ENCODE assay signal across 17 cellular contexts in genomic region chr2:36479406-36479805, GRCh38.
"Had no signal": no experiment of that assay in that cellular context is flagged by ENCODE, and none has a peak within 500 bp of the region (broad histone marks: within the 10 kb centered on the region; RNA-seq: fewer than 3 reads in every experiment).

No MANE protein-coding gene starts in this region.

- H3K9me3 ChIP-seq: colonic mucosa had no signal

- H3K36me3 ChIP-seq: cardiac muscle cell, colonic mucosa had no signal

- H3K4me3 ChIP-seq: cardiac muscle cell, colonic mucosa, right atrium auricular region, upper lobe of left lung had no signal

- H3K4me1 Mint-ChIP-seq: activated CD4-positive, alpha-beta memory T cell treated with anti-CD3 and anti-CD28 coated beads, Interleukin-2, amount 10 ng/mL, durations not matched to agents 7 days and 5 days; activated CD4-positive, alpha-beta T cell treated with anti-CD3 and anti-CD28 coated beads for 36 hours had no signal

- H3K27ac Mint-ChIP-seq: activated CD4-positive, alpha-beta memory T cell treated with anti-CD3 and anti-CD28 coated beads, Interleukin-2, amount 10 ng/mL, durations not matched to agents 7 days and 5 days; activated CD4-positive, alpha-beta T cell treated with anti-CD3 and anti-CD28 coated beads for 36 hours; naive thymus-derived CD4-positive, alpha-beta T cell; T-helper 2 cell treated with Interferon-gamma antibody and Interleukin-4, amounts not matched to agents 5 μg/mL and 100 μg/mL, for 36 hours had no signal

- H3K4me3 Mint-ChIP-seq: activated CD4-positive, alpha-beta memory T cell treated with anti-CD3 and anti-CD28 coated beads, Interleukin-2, amount 10 ng/mL, durations not matched to agents 7 days and 5 days; activated CD4-positive, alpha-beta T cell treated with anti-CD3 and anti-CD28 coated beads for 36 hours; naive thymus-derived CD4-positive, alpha-beta T cell; T-helper 2 cell treated with Interferon-gamma antibody and Interleukin-4, amounts not matched to agents 5 μg/mL and 100 μg/mL, for 36 hours had no signal

- ATAC-seq: activated CD4-positive, alpha-beta T cell treated with anti-CD3 and anti-CD28 coated beads for 36 hours had no signal

- H3K27me3 Mint-ChIP-seq: activated CD4-positive, alpha-beta memory T cell treated with anti-CD3 and anti-CD28 coated beads, Interleukin-2, amount 10 ng/mL, durations not matched to agents 7 days and 5 days; activated CD4-positive, alpha-beta T cell treated with anti-CD3 and anti-CD28 coated beads for 36 hours; naive thymus-derived CD4-positive, alpha-beta T cell had no signal

- H3K4me1 ChIP-seq: colonic mucosa had no signal

- H3K27me3 ChIP-seq: colonic mucosa, right atrium auricular region, upper lobe of left lung had no signal

- H3K27ac ChIP-seq: cardiac muscle cell had no signal

- DNase-seq: activated CD4-positive, alpha-beta memory T cell treated with anti-CD3 and anti-CD28 coated beads, Interleukin-2, amount 10 ng/mL, durations not matched to agents 7 days and 5 days; activated CD4-positive, alpha-beta T cell treated with anti-CD3 and anti-CD28 coated beads for 36 hours; activated naive CD4-positive, alpha-beta T cell; activated T-cell treated with anti-CD3 and anti-CD28 coated beads, Interleukin-2, amount 50 U/mL, for 48 hours; aorta; colonic mucosa; effector CD8-positive, alpha-beta T cell; hippocampal formation; midbrain; naive thymus-derived CD4-positive, alpha-beta T cell; posterior cingulate gyrus; stimulated activated CD4-positive, alpha-beta T cell treated with anti-CD3 and anti-CD28 coated beads, Interleukin-1b, Interleukin-23, amount 100 ng/mL, for 48 hours; stimulated activated naive CD4-positive, alpha-beta T cell treated with Interleukin-2 at 50 U/mL for 16 hours had no signal
